8 cellular contexts compared by ENCODE assay signal in genomic region chr1:27388337-27389005, GRCh38. TPM values are rescaled to one million over a fixed set of nuclear protein-coding genes. Genes with fewer than 3 reads are reported as not detected.
DNase-seq lines count a peak whose midpoint lies in the region; ATAC-seq and TF ChIP-seq lines count a peak whose summit lies in the region.

No MANE protein-coding gene starts in this region.

- POLR2A ChIA-PET in activated CD4-positive, alpha-beta memory T cell treated with anti-CD3 and anti-CD28 coated beads for 36 hours (lab: Charles Lee) = no interaction called here

- H3K27me3 ChIP-seq in suprapubic skin = no peaks in the 10 kb centered on the region

- DNase-seq in NOMO-1 treated with DMSO at 0.1 percent for 48 hours (lab: John Stamatoyannopoulos, UW; ENCODE audit: unreplicated experiment) (peak; percentile 30), NOMO-1 treated with dmso at 0.1 percent for 144 hours (lab: John Stamatoyannopoulos, UW; ENCODE audit: unreplicated experiment) (no peak), NCI-H2227 treated with DMSO at 0.1 percent for 48 hours (lab: John Stamatoyannopoulos, UW) (peak; percentile 37), suprapubic skin (ENCODE audit: low spot score in 2 of 2) (no peak), putamen (ENCODE audit: low spot score) (no peak)
- DNase-seq in activated CD4-positive, alpha-beta memory T cell treated with anti-CD3 and anti-CD28 coated beads for 36 hours = peak; percentile 83
- peak; percentile 71 to 77 (median 77) for DNase-seq in effector memory CD8-positive, alpha-beta T cell

- no peak overlapping the region for H3K4me3 ChIP-seq in suprapubic skin

- peaks cover 18% of the 10 kb centered on the region for H3K4me1 ChIP-seq in suprapubic skin

- no peak for TF ChIP-seq EP300 in suprapubic skin (IDR thresholded peaks at IDR 0.05)

- TF ChIP-seq CTCF in nephron (IDR thresholded peaks at IDR 0.05; ENCODE audit: unreplicated experiment in 3 of 3) (peak; percentile 79 to 84 (median 80)), suprapubic skin (IDR thresholded peaks at IDR 0.05) (peak; percentile 80 to 83)

- intact Hi-C loops in activated CD4-positive, alpha-beta memory T cell treated with anti-CD3 and anti-CD28 coated beads for 36 hours (cut with micrococcal nuclease) = loop anchor here (1.0 kb wide), 1 partner anchor 87 kb away; no protein-coding TSS in a partner anchor

- peaks cover 11% of the 10 kb centered on the region for H3K4me1 Mint-ChIP-seq in activated CD4-positive, alpha-beta memory T cell treated with anti-CD3 and anti-CD28 coated beads for 36 hours (ENCODE audit: low read depth)
- peaks cover 10 to 13% of the 10 kb centered on the region in 2 donors for H3K4me1 Mint-ChIP-seq in effector memory CD8-positive, alpha-beta T cell (ENCODE audit: low read depth in 2 of 2)
- H3K4me1 Mint-ChIP-seq in nephron = peaks cover 18% of the 10 kb centered on the region

- H3K27ac Mint-ChIP-seq in activated CD4-positive, alpha-beta memory T cell treated with anti-CD3 and anti-CD28 coated beads for 36 hours = peak overlapping the region; percentile 50
- H3K27ac Mint-ChIP-seq in effector memory CD8-positive, alpha-beta T cell = no peak overlapping the region
- peak overlapping the region in 2 of 3 experiments; percentile 33 to 45 for H3K27ac Mint-ChIP-seq in nephron

- CTCF ChIA-PET in activated CD4-positive, alpha-beta memory T cell treated with anti-CD3 and anti-CD28 coated beads for 36 hours (lab: Charles Lee) = interaction anchor here (0.7 to 7.6 kb wide), 13 partner anchors 11 to 281 kb away, joined by 3 to 173 read pairs (median 8); partner anchors contain the start of genes AHDC1 and MAP3K6

- 38% methylated on average over 5 of the region's 5 CpGs for WGBS in suprapubic skin

- H3K36me3 Mint-ChIP-seq in activated CD4-positive, alpha-beta memory T cell treated with anti-CD3 and anti-CD28 coated beads for 36 hours = no peaks in the 10 kb centered on the region
- H3K36me3 Mint-ChIP-seq in effector memory CD8-positive, alpha-beta T cell (ENCODE audit: insufficient read depth) = peaks cover 13% of the 10 kb centered on the region
- H3K36me3 Mint-ChIP-seq in nephron (ENCODE audit: low read depth) = no peaks in the 10 kb centered on the region

- H3K27me3 Mint-ChIP-seq in activated CD4-positive, alpha-beta memory T cell treated with anti-CD3 and anti-CD28 coated beads for 36 hours = no peaks in the 10 kb centered on the region
- peaks cover 4 to 17% of the 10 kb centered on the region in 2 donors for H3K27me3 Mint-ChIP-seq in effector memory CD8-positive, alpha-beta T cell
- peaks cover 29% of the 10 kb centered on the region for H3K27me3 Mint-ChIP-seq in nephron (ENCODE audit: low read depth)

- H3K4me3 Mint-ChIP-seq in activated CD4-positive, alpha-beta memory T cell treated with anti-CD3 and anti-CD28 coated beads for 36 hours = peak overlapping the region; percentile 3
- peak overlapping the region in 1 of 2 donors; percentile 10 for H3K4me3 Mint-ChIP-seq in effector memory CD8-positive, alpha-beta T cell
- H3K4me3 Mint-ChIP-seq in nephron = peak overlapping the region in 1 of 3 experiments; percentile 48

- no peak overlapping the region for H3K27ac ChIP-seq in suprapubic skin

- ATAC-seq in effector memory CD8-positive, alpha-beta T cell (replicated peaks) = no peak

- H3K9me3 Mint-ChIP-seq in activated CD4-positive, alpha-beta memory T cell treated with anti-CD3 and anti-CD28 coated beads for 36 hours = no peaks in the 10 kb centered on the region
- H3K9me3 Mint-ChIP-seq in effector memory CD8-positive, alpha-beta T cell = no peaks in the 10 kb centered on the region
- H3K9me3 Mint-ChIP-seq in nephron = no peaks in the 10 kb centered on the region

- no peaks in the 10 kb centered on the region for H3K9me3 ChIP-seq in suprapubic skin

- no peak for TF ChIP-seq POLR2A in suprapubic skin (IDR thresholded peaks at IDR 0.05)

- no peaks in the 10 kb centered on the region for H3K36me3 ChIP-seq in suprapubic skin

RNA-seq across cellular contexts. Expression of gene GPR3, which starts 4.0 kb away (rescaled TPM):
- total RNA-seq in activated CD4-positive, alpha-beta memory T cell treated with anti-CD3 and anti-CD28 coated beads for 36 hours = 1 to 10 TPM; 1.3 to 1.5 TPM
- total RNA-seq in suprapubic skin = under 1 TPM in 2 of 4 donors, not detected in 2; 0.36 to 0.81 TPM

RNA-seq across cellular contexts. Expression of gene CD164L2, which starts 5.3 kb away (rescaled TPM):
- not detected for total RNA-seq in activated CD4-positive, alpha-beta memory T cell treated with anti-CD3 and anti-CD28 coated beads for 36 hours
- 10 to 100 TPM in 2 of 4 donors, 1 to 10 TPM in 2; 5.9 to 14.3 (median 10.3) TPM for total RNA-seq in suprapubic skin

RNA-seq across cellular contexts. Expression of gene FCN3, which starts 13.8 kb away (rescaled TPM):
- not detected for total RNA-seq in activated CD4-positive, alpha-beta memory T cell treated with anti-CD3 and anti-CD28 coated beads for 36 hours
- 1 to 10 TPM; 2.3 to 7.1 (median 3.7) TPM for total RNA-seq in suprapubic skin

RNA-seq across cellular contexts. Expression of gene MAP3K6, which starts 21.7 kb away (rescaled TPM):
- total RNA-seq in activated CD4-positive, alpha-beta memory T cell treated with anti-CD3 and anti-CD28 coated beads for 36 hours = 1 to 10 TPM; 8.2 to 9.7 TPM
- total RNA-seq in suprapubic skin = 100 to 1,000 TPM in 3 of 4 donors, 10 to 100 TPM in 1; 85.4 to 147 (median 137) TPM

RNA-seq across cellular contexts. Expression of gene SYTL1, which starts 46.6 kb away (rescaled TPM):
- 10 to 100 TPM; 27.3 to 30.4 TPM for total RNA-seq in activated CD4-positive, alpha-beta memory T cell treated with anti-CD3 and anti-CD28 coated beads for 36 hours
- 100 to 1,000 TPM; 142 to 176 (median 168) TPM for total RNA-seq in suprapubic skin

Comparison
In these comparisons a context has a peak if more than half of its experiments do, and no peak if none do; other contexts are left out.
1. DNase-seq: peak in NOMO-1 treated with DMSO at 0.1 percent for 48 hours (single experiment), NCI-H2227 treated with DMSO at 0.1 percent for 48 hours (single experiment), activated CD4-positive, alpha-beta memory T cell treated with anti-CD3 and anti-CD28 coated beads for 36 hours (single experiment) and effector memory CD8-positive, alpha-beta T cell (3 of 3); none in NOMO-1 treated with dmso at 0.1 percent for 144 hours (single experiment), suprapubic skin (0 of 2) and putamen (single experiment).
2. H3K27ac Mint-ChIP-seq: peak in activated CD4-positive, alpha-beta memory T cell treated with anti-CD3 and anti-CD28 coated beads for 36 hours (single experiment) and nephron (2 of 3); none in effector memory CD8-positive, alpha-beta T cell (0 of 2).
3. RNA of gene CD164L2, which starts 5.3 kb away (total RNA-seq): 5.9 to 14.3 TPM in suprapubic skin; not detected in activated CD4-positive, alpha-beta memory T cell treated with anti-CD3 and anti-CD28 coated beads for 36 hours; every median in the first group is over 4 times any median in the second.